In the genomic region with DNA sequence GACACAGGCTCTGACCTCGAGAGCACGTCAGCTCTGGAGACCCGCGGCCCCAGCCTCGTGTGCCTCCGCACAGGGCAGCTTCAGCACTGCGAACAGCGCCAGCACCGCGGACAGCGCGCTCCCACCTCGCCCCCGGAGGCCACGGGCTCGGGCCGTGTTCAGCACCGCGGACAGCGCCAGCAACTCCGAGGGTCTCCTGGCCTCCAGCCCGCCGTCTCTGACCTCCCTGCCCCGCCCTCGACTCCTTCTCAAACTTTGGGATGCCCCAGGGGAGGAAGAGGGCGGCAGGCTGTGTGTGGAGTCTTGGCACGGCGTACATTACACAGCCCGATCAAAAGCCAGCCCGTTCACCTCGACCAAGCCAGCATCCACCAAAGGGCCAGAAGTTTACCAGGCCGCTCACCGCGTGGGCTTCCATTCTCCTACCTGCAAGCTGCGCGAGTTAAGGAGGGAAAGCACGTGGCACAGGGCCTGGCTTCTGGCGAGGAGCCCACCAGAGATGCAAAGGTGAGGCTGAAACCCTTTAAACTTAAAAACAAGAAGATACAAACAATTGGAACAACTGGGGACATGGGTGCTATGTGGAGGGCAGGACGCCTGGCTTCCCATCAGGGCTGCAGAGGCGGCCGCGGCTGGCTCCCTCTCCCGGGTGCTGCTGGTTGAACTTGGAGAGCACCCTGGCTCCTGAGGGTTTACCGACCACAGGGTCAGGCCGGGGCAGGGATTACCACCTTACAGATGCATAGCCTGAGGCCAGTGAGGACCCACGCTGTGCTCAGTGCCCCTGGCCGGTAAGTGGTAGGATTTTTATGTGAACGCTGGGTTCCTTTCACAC, we compare ENCODE assay signal across 1 cellular context.
TF ChIP-seq lines count a peak whose summit lies in the region.

No MANE protein-coding gene starts in this region.

TF ChIP-seq in HepG2, 621 proteins besides CTCF, POLR2A, EP300 and RAD21 (continued from another document and continues in another):
- peak; percentile 99 for TF ChIP-seq HMGXB3 (CRISPR knock-in tag; IDR thresholded peaks at IDR 0.05; ENCODE audit: borderline replicate concordance)
- peak; percentile 100 for TF ChIP-seq ZNF607 (CRISPR knock-in tag; IDR thresholded peaks at IDR 0.05; ENCODE audit: borderline replicate concordance)
- TF ChIP-seq, protein P1, sequence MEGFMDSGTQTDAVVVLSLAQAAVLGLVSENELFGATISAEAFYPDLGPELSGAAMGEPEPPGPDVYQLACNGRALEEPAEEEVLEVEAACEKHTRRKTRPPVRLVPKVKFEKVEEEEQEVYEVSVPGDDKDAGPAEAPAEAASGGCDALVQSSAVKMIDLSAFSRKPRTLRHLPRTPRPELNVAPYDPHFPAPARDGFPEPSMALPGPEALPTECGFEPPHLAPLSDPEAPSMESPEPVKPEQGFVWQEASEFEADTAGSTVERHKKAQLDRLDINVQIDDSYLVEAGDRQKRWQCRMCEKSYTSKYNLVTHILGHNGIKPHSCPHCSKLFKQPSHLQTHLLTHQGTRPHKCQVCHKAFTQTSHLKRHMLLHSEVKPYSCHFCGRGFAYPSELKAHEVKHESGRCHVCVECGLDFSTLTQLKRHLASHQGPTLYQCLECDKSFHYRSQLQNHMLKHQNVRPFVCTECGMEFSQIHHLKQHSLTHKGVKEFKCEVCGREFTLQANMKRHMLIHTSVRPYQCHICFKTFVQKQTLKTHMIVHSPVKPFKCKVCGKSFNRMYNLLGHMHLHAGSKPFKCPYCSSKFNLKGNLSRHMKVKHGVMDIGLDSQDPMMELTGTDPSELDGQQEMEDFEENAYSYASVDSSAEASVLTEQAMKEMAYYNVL (CRISPR knock-in tag; IDR thresholded peaks at IDR 0.05; ENCODE audit: borderline replicate concordance) = peak; percentile 99
- TF ChIP-seq HOXA5 (CRISPR knock-in tag; IDR thresholded peaks at IDR 0.05) = peak; percentile 100
- peak; percentile 98 for TF ChIP-seq XRCC5 (optimal IDR thresholded peaks at IDR 0.05; ENCODE audit: low read length)
- peak; percentile 93 for TF ChIP-seq MAZ (IDR thresholded peaks at IDR 0.05; ENCODE audit: borderline replicate concordance, low read depth, low read length)
- TF ChIP-seq MAZ (CRISPR knock-in tag; IDR thresholded peaks at IDR 0.05; ENCODE audit: low read depth) = peak; percentile 100
- TF ChIP-seq, protein P2, sequence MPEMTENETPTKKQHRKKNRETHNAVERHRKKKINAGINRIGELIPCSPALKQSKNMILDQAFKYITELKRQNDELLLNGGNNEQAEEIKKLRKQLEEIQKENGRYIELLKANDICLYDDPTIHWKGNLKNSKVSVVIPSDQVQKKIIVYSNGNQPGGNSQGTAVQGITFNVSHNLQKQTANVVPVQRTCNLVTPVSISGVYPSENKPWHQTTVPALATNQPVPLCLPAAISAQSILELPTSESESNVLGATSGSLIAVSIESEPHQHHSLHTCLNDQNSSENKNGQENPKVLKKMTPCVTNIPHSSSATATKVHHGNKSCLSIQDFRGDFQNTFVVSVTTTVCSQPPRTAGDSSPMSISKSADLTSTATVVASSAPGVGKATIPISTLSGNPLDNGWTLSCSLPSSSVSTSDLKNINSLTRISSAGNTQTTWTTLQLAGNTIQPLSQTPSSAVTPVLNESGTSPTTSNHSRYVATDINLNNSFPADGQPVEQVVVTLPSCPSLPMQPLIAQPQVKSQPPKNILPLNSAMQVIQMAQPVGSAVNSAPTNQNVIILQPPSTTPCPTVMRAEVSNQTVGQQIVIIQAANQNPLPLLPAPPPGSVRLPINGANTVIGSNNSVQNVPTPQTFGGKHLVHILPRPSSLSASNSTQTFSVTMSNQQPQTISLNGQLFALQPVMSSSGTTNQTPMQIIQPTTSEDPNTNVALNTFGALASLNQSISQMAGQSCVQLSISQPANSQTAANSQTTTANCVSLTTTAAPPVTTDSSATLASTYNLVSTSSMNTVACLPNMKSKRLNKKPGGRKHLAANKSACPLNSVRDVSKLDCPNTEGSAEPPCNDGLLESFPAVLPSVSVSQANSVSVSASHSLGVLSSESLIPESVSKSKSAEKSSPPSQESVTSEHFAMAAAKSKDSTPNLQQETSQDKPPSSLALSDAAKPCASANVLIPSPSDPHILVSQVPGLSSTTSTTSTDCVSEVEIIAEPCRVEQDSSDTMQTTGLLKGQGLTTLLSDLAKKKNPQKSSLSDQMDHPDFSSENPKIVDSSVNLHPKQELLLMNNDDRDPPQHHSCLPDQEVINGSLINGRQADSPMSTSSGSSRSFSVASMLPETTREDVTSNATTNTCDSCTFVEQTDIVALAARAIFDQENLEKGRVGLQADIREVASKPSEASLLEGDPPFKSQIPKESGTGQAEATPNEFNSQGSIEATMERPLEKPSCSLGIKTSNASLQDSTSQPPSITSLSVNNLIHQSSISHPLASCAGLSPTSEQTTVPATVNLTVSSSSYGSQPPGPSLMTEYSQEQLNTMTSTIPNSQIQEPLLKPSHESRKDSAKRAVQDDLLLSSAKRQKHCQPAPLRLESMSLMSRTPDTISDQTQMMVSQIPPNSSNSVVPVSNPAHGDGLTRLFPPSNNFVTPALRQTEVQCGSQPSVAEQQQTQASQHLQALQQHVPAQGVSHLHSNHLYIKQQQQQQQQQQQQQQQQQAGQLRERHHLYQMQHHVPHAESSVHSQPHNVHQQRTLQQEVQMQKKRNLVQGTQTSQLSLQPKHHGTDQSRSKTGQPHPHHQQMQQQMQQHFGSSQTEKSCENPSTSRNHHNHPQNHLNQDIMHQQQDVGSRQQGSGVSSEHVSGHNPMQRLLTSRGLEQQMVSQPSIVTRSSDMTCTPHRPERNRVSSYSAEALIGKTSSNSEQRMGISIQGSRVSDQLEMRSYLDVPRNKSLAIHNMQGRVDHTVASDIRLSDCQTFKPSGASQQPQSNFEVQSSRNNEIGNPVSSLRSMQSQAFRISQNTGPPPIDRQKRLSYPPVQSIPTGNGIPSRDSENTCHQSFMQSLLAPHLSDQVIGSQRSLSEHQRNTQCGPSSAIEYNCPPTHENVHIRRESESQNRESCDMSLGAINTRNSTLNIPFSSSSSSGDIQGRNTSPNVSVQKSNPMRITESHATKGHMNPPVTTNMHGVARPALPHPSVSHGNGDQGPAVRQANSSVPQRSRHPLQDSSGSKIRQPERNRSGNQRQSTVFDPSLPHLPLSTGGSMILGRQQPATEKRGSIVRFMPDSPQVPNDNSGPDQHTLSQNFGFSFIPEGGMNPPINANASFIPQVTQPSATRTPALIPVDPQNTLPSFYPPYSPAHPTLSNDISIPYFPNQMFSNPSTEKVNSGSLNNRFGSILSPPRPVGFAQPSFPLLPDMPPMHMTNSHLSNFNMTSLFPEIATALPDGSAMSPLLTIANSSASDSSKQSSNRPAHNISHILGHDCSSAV (CRISPR knock-in tag; IDR thresholded peaks at IDR 0.05; ENCODE audit: borderline replicate concordance) = peak; percentile 99
- TF ChIP-seq CHD4 (IDR thresholded peaks at IDR 0.05; ENCODE audit: borderline replicate concordance, low read length) = no peak
- TF ChIP-seq UBTF (CRISPR knock-in tag; IDR thresholded peaks at IDR 0.05) = peak; percentile 85
- TF ChIP-seq IKZF4 (CRISPR knock-in tag; IDR thresholded peaks at IDR 0.05; ENCODE audit: borderline replicate concordance, low read depth, not compliant biosample characterization) = peak; percentile 100
- peak; percentile 100 for TF ChIP-seq ZNF720 (CRISPR knock-in tag; IDR thresholded peaks at IDR 0.05)
- peak; percentile 100 for TF ChIP-seq ZNF564 (CRISPR knock-in tag; IDR thresholded peaks at IDR 0.05)
- peak; percentile 100 for TF ChIP-seq ZNF724P (CRISPR knock-in tag; IDR thresholded peaks at IDR 0.05; ENCODE audit: borderline replicate concordance)
- peak; percentile 72 for TF ChIP-seq POGZ (CRISPR knock-in tag; IDR thresholded peaks at IDR 0.05)
- TF ChIP-seq ZNF205 (CRISPR knock-in tag; IDR thresholded peaks at IDR 0.05) = peak; percentile 99
- TF ChIP-seq ATF1 (CRISPR knock-in tag; IDR thresholded peaks at IDR 0.05) = no peak
- TF ChIP-seq AFF4 (CRISPR knock-in tag; IDR thresholded peaks at IDR 0.05) = peak; percentile 99
- TF ChIP-seq HNRNPH1 (optimal IDR thresholded peaks at IDR 0.05; ENCODE audit: low read depth, low read length) = no peak
- peak; percentile 94 for TF ChIP-seq ZNF644 (CRISPR knock-in tag; IDR thresholded peaks at IDR 0.05; ENCODE audit: low read depth)
- TF ChIP-seq, protein P3, sequence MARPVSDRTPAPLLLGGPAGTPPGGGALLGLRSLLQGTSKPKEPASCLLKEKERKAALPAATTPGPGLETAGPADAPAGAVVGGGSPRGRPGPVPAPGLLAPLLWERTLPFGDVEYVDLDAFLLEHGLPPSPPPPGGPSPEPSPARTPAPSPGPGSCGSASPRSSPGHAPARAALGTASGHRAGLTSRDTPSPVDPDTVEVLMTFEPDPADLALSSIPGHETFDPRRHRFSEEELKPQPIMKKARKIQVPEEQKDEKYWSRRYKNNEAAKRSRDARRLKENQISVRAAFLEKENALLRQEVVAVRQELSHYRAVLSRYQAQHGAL (CRISPR knock-in tag; IDR thresholded peaks at IDR 0.05; ENCODE audit: not compliant biosample characterization) = peak; percentile 100
- TF ChIP-seq, protein P4, sequence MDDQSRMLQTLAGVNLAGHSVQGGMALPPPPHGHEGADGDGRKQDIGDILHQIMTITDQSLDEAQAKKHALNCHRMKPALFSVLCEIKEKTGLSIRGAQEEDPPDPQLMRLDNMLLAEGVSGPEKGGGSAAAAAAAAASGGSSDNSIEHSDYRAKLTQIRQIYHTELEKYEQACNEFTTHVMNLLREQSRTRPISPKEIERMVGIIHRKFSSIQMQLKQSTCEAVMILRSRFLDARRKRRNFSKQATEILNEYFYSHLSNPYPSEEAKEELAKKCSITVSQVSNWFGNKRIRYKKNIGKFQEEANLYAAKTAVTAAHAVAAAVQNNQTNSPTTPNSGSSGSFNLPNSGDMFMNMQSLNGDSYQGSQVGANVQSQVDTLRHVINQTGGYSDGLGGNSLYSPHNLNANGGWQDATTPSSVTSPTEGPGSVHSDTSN (CRISPR knock-in tag; IDR thresholded peaks at IDR 0.05; ENCODE audit: borderline replicate concordance) = peak; percentile 100
- TF ChIP-seq CEBPG (CRISPR knock-in tag; IDR thresholded peaks at IDR 0.05) = peak; percentile 79
- TF ChIP-seq ZNF430 (CRISPR knock-in tag; IDR thresholded peaks at IDR 0.05) = peak; percentile 100
- TF ChIP-seq CREM (IDR thresholded peaks at IDR 0.05) = no peak
- TF ChIP-seq CREM (CRISPR knock-in tag; IDR thresholded peaks at IDR 0.05) = peak; percentile 90
- peak; percentile 100 for TF ChIP-seq ZNF709 (CRISPR knock-in tag; IDR thresholded peaks at IDR 0.05)
- TF ChIP-seq RNF2 (conservative IDR thresholded peaks at IDR 0.05; ENCODE audit: low read depth) = no peak; the same call in 1 of the 2 replicates
